In genomic region chr16:19698480-19699465, GRCh38 we compare ENCODE assay signal across 10 cellular contexts. TPM values are rescaled to one million over a fixed set of nuclear protein-coding genes. Genes with fewer than 3 reads are reported as not detected.
DNase-seq lines count a peak whose midpoint lies in the region; ATAC-seq lines count a peak whose summit lies in the region.
"Had no signal": no experiment of that assay in that cellular context is flagged by ENCODE, and none has a peak within 500 bp of the region (broad histone marks: within the 10 kb centered on the region; RNA-seq: fewer than 3 reads in every experiment).

No MANE protein-coding gene starts in this region.

- CTCF ChIA-PET in activated CD4-positive, alpha-beta T cell treated with anti-CD3 and anti-CD28 coated beads for 36 hours (lab: Charles Lee): interaction anchor here (0.8 to 1.4 kb wide), 2 partner anchors 15 to 50 kb away, joined by 3 read pairs; no protein-coding TSS in a partner anchor

- peak overlapping the region; percentile 72 for H3K27ac Mint-ChIP-seq in activated CD4-positive, alpha-beta T cell treated with anti-CD3 and anti-CD28 coated beads for 36 hours
- H3K27ac Mint-ChIP-seq in activated T-helper 1 cell treated with anti-CD3 and anti-CD28 coated beads, Interleukin-12 subunit alpha, Interleukin-12 subunit beta, Interleukin-2, Interleukin-4 antibody, amounts not matched to agents 30 ng/mL and 10 ng/mL and 1 ng/mL, durations not matched to agents 14 hours and 24 hours and 36 hours: peak overlapping the region; percentile 85
- peak overlapping the region; percentile 9 for H3K27ac Mint-ChIP-seq in stimulated activated naive CD8-positive, alpha-beta T cell treated with anti-CD3 and anti-CD28 coated beads, Interleukin-15, Interleukin-2, amounts not matched to agents 100 ng/mL and 50 ng/mL, for 24 hours

- POLR2A ChIA-PET in activated CD4-positive, alpha-beta T cell treated with anti-CD3 and anti-CD28 coated beads for 36 hours (lab: Charles Lee): interaction anchor here (0.9 kb wide), 1 partner anchor 144 kb away, joined by 3 read pairs; no protein-coding TSS in a partner anchor

- ATAC-seq in activated CD4-positive, alpha-beta T cell treated with anti-CD3 and anti-CD28 coated beads for 36 hours: peak; percentile 60

- H3K4me1 Mint-ChIP-seq in activated CD4-positive, alpha-beta T cell treated with anti-CD3 and anti-CD28 coated beads for 36 hours: peaks cover 64% of the 10 kb centered on the region
- peaks cover 25% of the 10 kb centered on the region for H3K4me1 Mint-ChIP-seq in activated T-helper 1 cell treated with anti-CD3 and anti-CD28 coated beads, Interleukin-12 subunit alpha, Interleukin-12 subunit beta, Interleukin-2, Interleukin-4 antibody, amounts not matched to agents 30 ng/mL and 10 ng/mL and 1 ng/mL, durations not matched to agents 14 hours and 24 hours and 36 hours (ENCODE audit: low read depth)
- H3K4me1 Mint-ChIP-seq in stimulated activated naive CD8-positive, alpha-beta T cell treated with anti-CD3 and anti-CD28 coated beads, Interleukin-15, Interleukin-2, amounts not matched to agents 100 ng/mL and 50 ng/mL, for 24 hours (ENCODE audit: low read depth): peaks cover 48% of the 10 kb centered on the region

- H3K9me3 Mint-ChIP-seq in activated CD4-positive, alpha-beta T cell treated with anti-CD3 and anti-CD28 coated beads for 36 hours (ENCODE audit: low read depth): no peaks in the 10 kb centered on the region
- H3K9me3 Mint-ChIP-seq in activated T-helper 1 cell treated with anti-CD3 and anti-CD28 coated beads, Interleukin-12 subunit alpha, Interleukin-12 subunit beta, Interleukin-2, Interleukin-4 antibody, amounts not matched to agents 30 ng/mL and 10 ng/mL and 1 ng/mL, durations not matched to agents 14 hours and 24 hours and 36 hours: no peaks in the 10 kb centered on the region
- H3K9me3 Mint-ChIP-seq in stimulated activated naive CD8-positive, alpha-beta T cell treated with anti-CD3 and anti-CD28 coated beads, Interleukin-15, Interleukin-2, amounts not matched to agents 100 ng/mL and 50 ng/mL, for 24 hours: no peaks in the 10 kb centered on the region

- H3K36me3 Mint-ChIP-seq in activated CD4-positive, alpha-beta T cell treated with anti-CD3 and anti-CD28 coated beads for 36 hours (ENCODE audit: low read depth): peaks cover 55% of the 10 kb centered on the region
- peaks cover 29% of the 10 kb centered on the region for H3K36me3 Mint-ChIP-seq in activated T-helper 1 cell treated with anti-CD3 and anti-CD28 coated beads, Interleukin-12 subunit alpha, Interleukin-12 subunit beta, Interleukin-2, Interleukin-4 antibody, amounts not matched to agents 30 ng/mL and 10 ng/mL and 1 ng/mL, durations not matched to agents 14 hours and 24 hours and 36 hours (ENCODE audit: low read depth)
- peaks cover 65% of the 10 kb centered on the region for H3K36me3 Mint-ChIP-seq in stimulated activated naive CD8-positive, alpha-beta T cell treated with anti-CD3 and anti-CD28 coated beads, Interleukin-15, Interleukin-2, amounts not matched to agents 100 ng/mL and 50 ng/mL, for 24 hours (ENCODE audit: low read depth)

- H3K4me3 Mint-ChIP-seq in activated CD4-positive, alpha-beta T cell treated with anti-CD3 and anti-CD28 coated beads for 36 hours: no peak overlapping the region
- no peak overlapping the region for H3K4me3 Mint-ChIP-seq in activated T-helper 1 cell treated with anti-CD3 and anti-CD28 coated beads, Interleukin-12 subunit alpha, Interleukin-12 subunit beta, Interleukin-2, Interleukin-4 antibody, amounts not matched to agents 30 ng/mL and 10 ng/mL and 1 ng/mL, durations not matched to agents 14 hours and 24 hours and 36 hours
- no peak overlapping the region for H3K4me3 Mint-ChIP-seq in stimulated activated naive CD8-positive, alpha-beta T cell treated with anti-CD3 and anti-CD28 coated beads, Interleukin-15, Interleukin-2, amounts not matched to agents 100 ng/mL and 50 ng/mL, for 24 hours

- intact Hi-C loops in activated CD4-positive, alpha-beta T cell treated with anti-CD3 and anti-CD28 coated beads for 36 hours (cut with DNase I, micrococcal nuclease): loop anchor here in 1 of 2 experiments (5.0 kb wide), 1 partner anchor 189 kb away; no protein-coding TSS in a partner anchor
- intact Hi-C loops in activated T-helper 1 cell treated with anti-CD3 and anti-CD28 coated beads, Interleukin-12 subunit alpha, Interleukin-12 subunit beta, Interleukin-2, Interleukin-4 antibody, amounts not matched to agents 30 ng/mL and 10 ng/mL and 1 ng/mL, durations not matched to agents 14 hours and 24 hours and 36 hours (cut with micrococcal nuclease): loop anchor here (5.0 kb wide), 1 partner anchor 189 kb away; no protein-coding TSS in a partner anchor

- DNase-seq in activated CD4-positive, alpha-beta T cell treated with anti-CD3 and anti-CD28 coated beads for 36 hours: peak; percentile 37
- DNase-seq in activated CD4-positive, alpha-beta T cell treated with anti-CD3 and anti-CD28 coated beads, Interleukin-2, amount 50 U/mL, for 1 hour: no peak
- no peak for DNase-seq in activated T-helper 1 cell treated with anti-CD3 and anti-CD28 coated beads, Interleukin-12 subunit alpha, Interleukin-12 subunit beta, Interleukin-2, Interleukin-4 antibody, amounts not matched to agents 30 ng/mL and 10 ng/mL and 1 ng/mL, durations not matched to agents 14 hours and 24 hours and 36 hours (ENCODE audit: low spot score)
- DNase-seq in glomerular visceral epithelial cell (ENCODE audit: extremely low spot score) (peak; percentile 57), LoVo (ENCODE audit: low spot score) (no peak), NCI-H524 (lab: John Stamatoyannopoulos, UW) (no peak), Kasumi-1 (lab: John Stamatoyannopoulos, UW) (no peak)
- DNase-seq: activated CD4-positive, CD25-positive, alpha-beta regulatory T cell treated with anti-CD3 and anti-CD28 coated beads, Interleukin-2, amount 50 U/mL, for 72 hours; effector CD8-positive, alpha-beta T cell had no signal

- H3K27me3 Mint-ChIP-seq in activated CD4-positive, alpha-beta T cell treated with anti-CD3 and anti-CD28 coated beads for 36 hours: no peaks in the 10 kb centered on the region
- H3K27me3 Mint-ChIP-seq in activated T-helper 1 cell treated with anti-CD3 and anti-CD28 coated beads, Interleukin-12 subunit alpha, Interleukin-12 subunit beta, Interleukin-2, Interleukin-4 antibody, amounts not matched to agents 30 ng/mL and 10 ng/mL and 1 ng/mL, durations not matched to agents 14 hours and 24 hours and 36 hours (ENCODE audit: insufficient read depth): no peaks in the 10 kb centered on the region
- H3K27me3 Mint-ChIP-seq in stimulated activated naive CD8-positive, alpha-beta T cell treated with anti-CD3 and anti-CD28 coated beads, Interleukin-15, Interleukin-2, amounts not matched to agents 100 ng/mL and 50 ng/mL, for 24 hours: no peaks in the 10 kb centered on the region

RNA-seq across cellular contexts. Expression of gene KNOP1, which starts 19.3 kb away (rescaled TPM):
- total RNA-seq in activated CD4-positive, alpha-beta T cell treated with anti-CD3 and anti-CD28 coated beads for 36 hours: 10 to 100 TPM; 28.9 to 29.5 TPM
- total RNA-seq in activated T-helper 1 cell treated with anti-CD3 and anti-CD28 coated beads, Interleukin-12 subunit alpha, Interleukin-12 subunit beta, Interleukin-2, Interleukin-4 antibody, amounts not matched to agents 30 ng/mL and 10 ng/mL and 1 ng/mL, durations not matched to agents 14 hours and 24 hours and 36 hours: 35.3 and 36.0 TPM in 2 replicates

RNA-seq across cellular contexts. Expression of gene IQCK, which starts 19.3 kb away (rescaled TPM):
- total RNA-seq in activated CD4-positive, alpha-beta T cell treated with anti-CD3 and anti-CD28 coated beads for 36 hours: 1 to 10 TPM; 2.7 to 3.5 TPM
- 1.1 and 2.0 TPM in 2 replicates for total RNA-seq in activated T-helper 1 cell treated with anti-CD3 and anti-CD28 coated beads, Interleukin-12 subunit alpha, Interleukin-12 subunit beta, Interleukin-2, Interleukin-4 antibody, amounts not matched to agents 30 ng/mL and 10 ng/mL and 1 ng/mL, durations not matched to agents 14 hours and 24 hours and 36 hours

Comparison
In these comparisons a context has a peak if more than half of its experiments do, and no peak if none do; other contexts are left out.
1. DNase-seq: peak in activated CD4-positive, alpha-beta T cell treated with anti-CD3 and anti-CD28 coated beads for 36 hours (single experiment) and glomerular visceral epithelial cell (single experiment); none in activated CD4-positive, alpha-beta T cell treated with anti-CD3 and anti-CD28 coated beads, Interleukin-2, amount 50 U/mL, for 1 hour (single experiment), activated T-helper 1 cell treated with anti-CD3 and anti-CD28 coated beads, Interleukin-12 subunit alpha, Interleukin-12 subunit beta, Interleukin-2, Interleukin-4 antibody, amounts not matched to agents 30 ng/mL and 10 ng/mL and 1 ng/mL, durations not matched to agents 14 hours and 24 hours and 36 hours (single experiment), LoVo (single experiment), NCI-H524 (0 of 2) and Kasumi-1 (0 of 2).
2. H3K27ac Mint-ChIP-seq: peak in every context shown above with its lines; median percentile 85 in activated T-helper 1 cell treated with anti-CD3 and anti-CD28 coated beads, Interleukin-12 subunit alpha, Interleukin-12 subunit beta, Interleukin-2, Interleukin-4 antibody, amounts not matched to agents 30 ng/mL and 10 ng/mL and 1 ng/mL, durations not matched to agents 14 hours and 24 hours and 36 hours; 72 in activated CD4-positive, alpha-beta T cell treated with anti-CD3 and anti-CD28 coated beads for 36 hours; 9 in stimulated activated naive CD8-positive, alpha-beta T cell treated with anti-CD3 and anti-CD28 coated beads, Interleukin-15, Interleukin-2, amounts not matched to agents 100 ng/mL and 50 ng/mL, for 24 hours.